In the genomic region with DNA sequence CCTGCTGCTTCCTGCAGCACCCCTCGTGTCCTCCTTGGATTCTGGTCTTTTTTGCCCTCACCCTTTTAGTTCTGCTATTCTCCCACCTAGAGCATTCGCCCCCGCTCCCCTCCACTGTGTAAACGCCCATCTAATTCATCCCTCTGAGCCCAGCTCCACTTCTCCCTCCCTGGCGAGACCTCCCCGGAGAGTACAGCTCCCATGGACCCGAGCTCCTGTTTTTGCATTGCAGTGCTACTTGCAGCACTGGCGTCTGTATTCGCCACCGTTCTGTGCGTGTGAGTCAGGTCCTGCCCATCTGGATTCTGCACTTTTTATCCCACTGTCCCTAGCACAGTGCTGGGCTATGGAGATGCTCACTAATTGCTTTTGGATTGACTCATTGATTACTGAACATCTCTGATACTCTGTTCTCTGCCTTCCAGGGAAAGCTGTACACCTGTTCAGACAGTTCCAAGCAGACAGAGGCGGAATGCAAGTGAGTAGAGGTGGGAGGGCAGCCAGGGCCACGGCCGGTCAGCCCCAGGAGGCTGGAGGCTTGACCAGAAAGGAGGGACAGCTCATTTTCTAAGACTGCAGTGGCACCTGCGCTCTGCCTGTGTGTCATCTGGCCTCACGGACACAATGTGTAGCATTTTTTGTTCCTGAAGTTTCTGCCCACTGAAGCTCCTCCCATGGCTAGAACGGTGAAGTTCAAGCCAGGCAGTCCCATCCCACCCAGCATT, we compare ENCODE assay signal across 29 cellular contexts.
"Had no signal": no experiment of that assay in that cellular context is flagged by ENCODE, and none has a peak within 500 bp of the region (broad histone marks: within the 10 kb centered on the region; RNA-seq: fewer than 3 reads in every experiment).

No MANE protein-coding gene starts in this region.

- H3K27me3 ChIP-seq: neural progenitor cell, ovary, right lobe of liver, suprapubic skin, thyroid gland, tibial nerve, upper lobe of left lung, uterus had no signal

- ATAC-seq: naive thymus-derived CD4-positive, alpha-beta T cell; natural killer cell; psoas muscle; right cardiac atrium; right lobe of liver; stimulated activated memory B cell treated with anti-CD40 and anti-IgM and Interleukin-4, amounts not matched to agents 10 μg/mL and 1 μg/mL and 100 μg/mL, for 72 hours; stimulated activated naive CD8-positive, alpha-beta T cell treated with anti-CD3 and anti-CD28 coated beads, Interleukin-15, amount 100 ng/mL, for 72 hours; stimulated activated naive CD8-positive, alpha-beta T cell treated with anti-CD3 and anti-CD28 coated beads, Interleukin-15, Interleukin-2, amounts not matched to agents 100 U/mL and 50 U/mL, for 24 hours had no signal

- H3K4me1 ChIP-seq: neural progenitor cell, parathyroid adenoma, psoas muscle, right lobe of liver, spleen, suprapubic skin, thyroid gland, tibial nerve, upper lobe of left lung, uterus had no signal

- H3K9me3 ChIP-seq: ovary, psoas muscle, right lobe of liver, spleen, suprapubic skin, thoracic aorta, thyroid gland, tibial nerve, upper lobe of left lung, uterus had no signal

- DNase-seq: naive thymus-derived CD4-positive, alpha-beta T cell; natural killer cell; occipital lobe; ovary; psoas muscle; right cardiac atrium; right lobe of liver; spleen; stimulated activated CD4-positive, alpha-beta T cell treated with anti-CD3 and anti-CD28 coated beads, Interleukin-12 subunit alpha, Interleukin-12 subunit beta, amount 100 ng/mL, for 4 hours; stimulated activated CD4-positive, alpha-beta T cell treated with anti-CD3 and anti-CD28 coated beads, Interleukin-1b, Interleukin-23, amount 100 ng/mL, for 48 hours; stimulated activated CD4-positive, alpha-beta T cell treated with anti-CD3 and anti-CD28 coated beads, Interleukin-4, amount 100 ng/mL, for 1 hour; stimulated activated CD4-positive, alpha-beta T cell treated with anti-CD3 and anti-CD28 coated beads, Interleukin-4, amount 100 ng/mL, for 4 hours; stimulated activated CD8-positive, alpha-beta memory T cell treated with anti-CD3 and anti-CD28 coated beads, Interleukin-4, amount 100 ng/mL, for 48 hours; stimulated activated naive CD4-positive, alpha-beta T cell; stimulated activated naive CD8-positive, alpha-beta T cell treated with anti-CD3 and anti-CD28 coated beads, Interleukin-15, amount 100 ng/mL, for 72 hours; stimulated activated naive CD8-positive, alpha-beta T cell treated with anti-CD3 and anti-CD28 coated beads, Interleukin-15, Interleukin-2, amounts not matched to agents 100 U/mL and 50 U/mL, for 24 hours; substantia nigra; thyroid gland; trophoblast cell; upper lobe of left lung; uterus had no signal

- H3K4me3 ChIP-seq: neural progenitor cell, ovary, psoas muscle, right lobe of liver, skin epidermis, smooth muscle cell, spleen, suprapubic skin, thoracic aorta, thyroid gland, tibial nerve, upper lobe of left lung, uterus had no signal

- H3K36me3 ChIP-seq: neural progenitor cell, ovary, right lobe of liver, thyroid gland, upper lobe of left lung, uterus had no signal

- H3K27ac ChIP-seq: neural progenitor cell, ovary, parathyroid adenoma, psoas muscle, right lobe of liver, skin epidermis, spleen, suprapubic skin, thoracic aorta, thyroid gland, tibial nerve, upper lobe of left lung, uterus had no signal
